ENCODE assay signal across 18 cellular contexts in the genomic region with DNA sequence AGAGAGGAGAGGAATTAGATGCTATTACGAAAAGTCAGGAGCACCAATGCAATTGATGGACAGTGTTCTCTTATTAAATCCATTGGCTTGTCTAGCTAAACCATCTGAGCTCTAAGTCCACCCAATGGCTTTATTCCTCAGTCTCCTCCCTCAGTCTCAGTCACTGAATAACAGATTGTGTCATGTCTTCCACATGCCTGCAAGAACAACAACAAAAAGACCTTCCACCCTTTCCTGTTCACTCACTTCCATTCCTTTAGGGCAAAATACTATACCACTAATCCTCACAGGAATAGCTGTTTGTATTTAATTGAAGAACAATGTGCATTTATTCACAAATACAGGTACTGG.
"Had no signal": no experiment of that assay in that cellular context is flagged by ENCODE, and none has a peak within 500 bp of the region (broad histone marks: within the 10 kb centered on the region; RNA-seq: fewer than 3 reads in every experiment).

No MANE protein-coding gene starts in this region.

- H3K36me3 Mint-ChIP-seq: activated naive CD4-positive, alpha-beta T cell treated with anti-CD3 and anti-CD28 coated beads, Interleukin-2, amount 10 ng/mL, durations not matched to agents 7 days and 5 days had no signal

- H3K36me3 ChIP-seq: ascending aorta, gastrocnemius medialis, left ventricle myocardium inferior, ovary, thoracic aorta, upper lobe of right lung had no signal

- H3K9me3 Mint-ChIP-seq: activated CD4-positive, alpha-beta memory T cell treated with anti-CD3 and anti-CD28 coated beads, Interleukin-2, amount 10 ng/mL, durations not matched to agents 7 days and 5 days; activated naive CD4-positive, alpha-beta T cell treated with anti-CD3 and anti-CD28 coated beads, Interleukin-2, amount 10 ng/mL, durations not matched to agents 7 days and 5 days; activated T-cell treated with anti-CD3 and anti-CD28 coated beads, Interleukin-2, amount 50 U/mL, for 4 hours; dendritic cell treated with granulocyte-macrophage colony-stimulating factor and Interleukin-4, amounts not matched to agents 40 ng/mL and 50 ng/mL, for 4 days had no signal

- H3K9me3 ChIP-seq: ascending aorta, gastrocnemius medialis, left ventricle myocardium inferior, ovary, thoracic aorta, upper lobe of right lung had no signal

- H3K4me1 Mint-ChIP-seq: activated CD4-positive, alpha-beta memory T cell treated with anti-CD3 and anti-CD28 coated beads, Interleukin-2, amount 10 ng/mL, durations not matched to agents 7 days and 5 days had no signal

- H3K27me3 ChIP-seq: ascending aorta, gastrocnemius medialis, ovary, upper lobe of right lung had no signal

- ATAC-seq: gastrocnemius medialis, sciatic nerve, upper lobe of right lung had no signal

- H3K4me3 ChIP-seq: ascending aorta, gastrocnemius medialis, left ventricle myocardium inferior, ovary, smooth muscle cell, thoracic aorta, upper lobe of right lung had no signal

- H3K4me2 ChIP-seq: smooth muscle cell had no signal

- H3K27ac Mint-ChIP-seq: activated CD4-positive, alpha-beta memory T cell treated with anti-CD3 and anti-CD28 coated beads, Interleukin-2, amount 10 ng/mL, durations not matched to agents 7 days and 5 days; activated naive CD4-positive, alpha-beta T cell treated with anti-CD3 and anti-CD28 coated beads, Interleukin-2, amount 10 ng/mL, durations not matched to agents 7 days and 5 days; dendritic cell treated with granulocyte-macrophage colony-stimulating factor and Interleukin-4, amounts not matched to agents 40 ng/mL and 50 ng/mL, for 4 days had no signal

- DNase-seq: activated CD4-positive, alpha-beta memory T cell treated with anti-CD3 and anti-CD28 coated beads, Interleukin-2, amount 10 ng/mL, durations not matched to agents 7 days and 5 days; activated CD4-positive, CD25-positive, alpha-beta regulatory T cell; activated effector memory CD4-positive, alpha-beta T cell treated with Interleukin-2 at 50 U/mL for 16 hours; activated naive CD4-positive, alpha-beta T cell treated with anti-CD3 and anti-CD28 coated beads, Interleukin-2, amount 10 ng/mL, durations not matched to agents 7 days and 5 days; activated T-cell treated with anti-CD3 and anti-CD28 coated beads, Interleukin-2, amount 50 U/mL, for 4 hours; effector memory CD4-positive, alpha-beta T cell; gastrocnemius medialis; left ventricle myocardium inferior; ovary; stimulated activated CD4-positive, alpha-beta T cell treated with anti-CD3 and anti-CD28 coated beads, Interleukin-4, amount 100 ng/mL, for 1 hour; T-helper 1 cell; T1000; upper lobe of right lung had no signal

- H3K27ac ChIP-seq: ascending aorta, gastrocnemius medialis, left ventricle myocardium inferior, ovary, thoracic aorta, upper lobe of right lung had no signal

- H3K4me3 Mint-ChIP-seq: activated CD4-positive, alpha-beta memory T cell treated with anti-CD3 and anti-CD28 coated beads, Interleukin-2, amount 10 ng/mL, durations not matched to agents 7 days and 5 days; activated naive CD4-positive, alpha-beta T cell treated with anti-CD3 and anti-CD28 coated beads, Interleukin-2, amount 10 ng/mL, durations not matched to agents 7 days and 5 days; activated T-cell treated with anti-CD3 and anti-CD28 coated beads, Interleukin-2, amount 50 U/mL, for 4 hours; dendritic cell treated with granulocyte-macrophage colony-stimulating factor and Interleukin-4, amounts not matched to agents 40 ng/mL and 50 ng/mL, for 4 days had no signal

- H3K4me1 ChIP-seq: ascending aorta, gastrocnemius medialis, left ventricle myocardium inferior, upper lobe of right lung had no signal
